31 cellular contexts compared by ENCODE assay signal in genomic region chr11:130705670-130706421, GRCh38.
DNase-seq lines count a peak whose midpoint lies in the region; ATAC-seq and TF ChIP-seq lines count a peak whose summit lies in the region.
"Had no signal": no experiment of that assay in that cellular context is flagged by ENCODE, and none has a peak within 500 bp of the region (broad histone marks: within the 10 kb centered on the region; RNA-seq: fewer than 3 reads in every experiment).

No MANE protein-coding gene starts in this region.

- H3K9ac ChIP-seq in adipocyte (ENCODE audit: low read length) = no peak overlapping the region
- H3K9ac ChIP-seq: KMS-11 had no signal

- no peak overlapping the region for H3K4me3 Mint-ChIP-seq in MCF 10A (ENCODE audit: unreplicated experiment)
- H3K4me3 Mint-ChIP-seq: activated naive CD4-positive, alpha-beta T cell treated with anti-CD3 and anti-CD28 coated beads, Interleukin-2, amount 10 ng/mL, durations not matched to agents 7 days and 5 days; activated T-helper 1 cell treated with anti-CD3 and anti-CD28 coated beads, Interleukin-12 subunit alpha, Interleukin-12 subunit beta, Interleukin-2, Interleukin-4 antibody, amounts not matched to agents 30 ng/mL and 10 ng/mL and 1 ng/mL, durations not matched to agents 14 hours and 24 hours and 36 hours; CD8-positive, alpha-beta T cell; effector memory CD8-positive, alpha-beta T cell; immature natural killer cell; naive thymus-derived CD4-positive, alpha-beta T cell; stimulated activated naive CD8-positive, alpha-beta T cell treated with anti-CD3 and anti-CD28 coated beads, Interleukin-15, Interleukin-2, amounts not matched to agents 100 ng/mL and 50 ng/mL, for 24 hours had no signal

- H3K27me3 ChIP-seq in adipocyte (replicated peaks; ENCODE audit: control insufficient read depth, insufficient read depth, low read length) (no peaks in the 10 kb centered on the region), lower lobe of right lung (ENCODE audit: low read depth) (no peaks in the 10 kb centered on the region), adrenal gland (no peaks in the 10 kb centered on the region)
- H3K27me3 ChIP-seq: breast epithelium, colonic mucosa, esophagus squamous epithelium had no signal

- BruUV-seq in MCF 10A (replicated peaks; lab: Mats Ljungman, UMichigan) = no TSS peak

- no peaks in the 10 kb centered on the region for H3K36me3 ChIP-seq in adipocyte (ENCODE audit: control insufficient read depth, insufficient read depth, low read length, severe bottlenecking)
- no peaks in the 10 kb centered on the region for H3K36me3 ChIP-seq in lower lobe of right lung
- no peaks in the 10 kb centered on the region for H3K36me3 ChIP-seq in adrenal gland (replicated peaks in 1 of 2)
- H3K36me3 ChIP-seq: breast epithelium, colonic mucosa, esophagus squamous epithelium, thoracic aorta had no signal

- ATAC-seq in lower lobe of right lung = peak; percentile 82 to 85
- ATAC-seq: activated CD4-positive, CD25-positive, alpha-beta regulatory T cell treated with anti-CD3 and anti-CD28 coated beads, Interleukin-2, amount 50 U/mL, for 24 hours; CD8-positive, alpha-beta T cell; effector memory CD8-positive, alpha-beta T cell; left lobe of liver; naive thymus-derived CD4-positive, alpha-beta T cell had no signal

- no peak for TF ChIP-seq POLR2A in adrenal gland (IDR thresholded peaks at IDR 0.05)

- DNase-seq in T47D (ENCODE audit: low read depth in 1 of 2, low spot score in 1 of 2) (peak; percentile 47 to 66), MCF 10A (ENCODE audit: unreplicated experiment) (no peak), adipocyte (ENCODE audit: low read depth) (peak; percentile 6), lower lobe of right lung (no peak), adrenal gland (no peak), NCI-H187 (lab: John Stamatoyannopoulos, UW) (no peak), NCI-H1694 (lab: John Stamatoyannopoulos, UW) (no peak), NCI-H748 treated with DMSO at 0.1 percent for 48 hours (lab: John Stamatoyannopoulos, UW) (no peak)
- DNase-seq: 8988T; activated CD4-positive, alpha-beta T cell treated with anti-CD3 and anti-CD28 coated beads, Interleukin-2, amount 50 U/mL, for 48 hours; activated CD8-positive, alpha-beta memory T cell treated with anti-CD3 and anti-CD28 coated beads, Interleukin-2, amount 50 U/mL, for 4 hours; activated naive CD4-positive, alpha-beta T cell treated with anti-CD3 and anti-CD28 coated beads, Interleukin-2, amount 10 ng/mL, durations not matched to agents 7 days and 5 days; amygdala; CD8-positive, alpha-beta T cell; colonic mucosa; effector memory CD8-positive, alpha-beta T cell; esophagus squamous epithelium; hippocampal formation; immature natural killer cell; naive thymus-derived CD4-positive, alpha-beta T cell; NCI-H2171 treated with DMSO at 0.1 percent for 48 hours; NCI-H69; T-helper 1 cell had no signal

- intact Hi-C loops in MCF 10A (cut with micrococcal nuclease) (no loop called here), lower lobe of right lung (cut with DNase I) (no loop called here), adrenal gland (cut with DNase I) (no loop called here)

- no peaks in the 10 kb centered on the region for H3K27me3 Mint-ChIP-seq in MCF 10A (ENCODE audit: insufficient read depth, unreplicated experiment)

- POLR2A ChIA-PET in MCF 10A (lab: Yijun Ruan, JAX) = no interaction called here

- no peaks in the 10 kb centered on the region for H3K36me3 Mint-ChIP-seq in MCF 10A (ENCODE audit: insufficient read depth, unreplicated experiment)
- H3K36me3 Mint-ChIP-seq: activated naive CD4-positive, alpha-beta T cell treated with anti-CD3 and anti-CD28 coated beads, Interleukin-2, amount 10 ng/mL, durations not matched to agents 7 days and 5 days; CD8-positive, alpha-beta T cell; immature natural killer cell; naive thymus-derived CD4-positive, alpha-beta T cell had no signal

- no peak for TF ChIP-seq CTCF in MCF 10A (IDR thresholded peaks at IDR 0.05; ENCODE audit: unreplicated experiment)
- TF ChIP-seq CTCF in lower lobe of right lung (IDR thresholded peaks at IDR 0.05) = no peak
- no peak for TF ChIP-seq CTCF in adrenal gland (IDR thresholded peaks at IDR 0.05)

- in situ Hi-C loops in T47D (cut with HindIII; ENCODE audit: low pct_unique_long_range_greater_than_20kb, low sequenced_read_pairs) = no loop called here

- no peaks in the 10 kb centered on the region for H3K9me3 Mint-ChIP-seq in MCF 10A (ENCODE audit: unreplicated experiment)
- H3K9me3 Mint-ChIP-seq: activated naive CD4-positive, alpha-beta T cell treated with anti-CD3 and anti-CD28 coated beads, Interleukin-2, amount 10 ng/mL, durations not matched to agents 7 days and 5 days; activated T-helper 1 cell treated with anti-CD3 and anti-CD28 coated beads, Interleukin-12 subunit alpha, Interleukin-12 subunit beta, Interleukin-2, Interleukin-4 antibody, amounts not matched to agents 30 ng/mL and 10 ng/mL and 1 ng/mL, durations not matched to agents 14 hours and 24 hours and 36 hours; CD8-positive, alpha-beta T cell; effector memory CD8-positive, alpha-beta T cell; immature natural killer cell; stimulated activated naive CD8-positive, alpha-beta T cell treated with anti-CD3 and anti-CD28 coated beads, Interleukin-15, Interleukin-2, amounts not matched to agents 100 ng/mL and 50 ng/mL, for 24 hours had no signal

- H3K27ac Mint-ChIP-seq in MCF 10A (ENCODE audit: low read depth, unreplicated experiment) = no peak overlapping the region
- H3K27ac Mint-ChIP-seq: activated naive CD4-positive, alpha-beta T cell treated with anti-CD3 and anti-CD28 coated beads, Interleukin-2, amount 10 ng/mL, durations not matched to agents 7 days and 5 days; activated T-helper 1 cell treated with anti-CD3 and anti-CD28 coated beads, Interleukin-12 subunit alpha, Interleukin-12 subunit beta, Interleukin-2, Interleukin-4 antibody, amounts not matched to agents 30 ng/mL and 10 ng/mL and 1 ng/mL, durations not matched to agents 14 hours and 24 hours and 36 hours; CD8-positive, alpha-beta T cell; effector memory CD8-positive, alpha-beta T cell; immature natural killer cell; naive thymus-derived CD4-positive, alpha-beta T cell; stimulated activated naive CD8-positive, alpha-beta T cell treated with anti-CD3 and anti-CD28 coated beads, Interleukin-15, Interleukin-2, amounts not matched to agents 100 ng/mL and 50 ng/mL, for 24 hours had no signal

- H3K27ac ChIP-seq in lower lobe of right lung (no peak overlapping the region), adrenal gland (no peak overlapping the region)
- H3K27ac ChIP-seq: colonic mucosa, KMS-11, RWPE1, thoracic aorta had no signal

- no peaks in the 10 kb centered on the region for H3K4me1 Mint-ChIP-seq in MCF 10A (ENCODE audit: insufficient read depth, unreplicated experiment)
- H3K4me1 Mint-ChIP-seq: activated naive CD4-positive, alpha-beta T cell treated with anti-CD3 and anti-CD28 coated beads, Interleukin-2, amount 10 ng/mL, durations not matched to agents 7 days and 5 days; immature natural killer cell; naive thymus-derived CD4-positive, alpha-beta T cell had no signal

- CTCF ChIA-PET in MCF 10A (lab: Yijun Ruan, JAX) = interaction anchor here (0.7 kb wide), 1 partner anchor 157 kb away, joined by 4 read pairs; no protein-coding TSS in a partner anchor

- H3K4me1 ChIP-seq in adipocyte (ENCODE audit: control insufficient read depth, insufficient read depth, low read length) (peaks cover 6% of the 10 kb centered on the region), lower lobe of right lung (no peaks in the 10 kb centered on the region), adrenal gland (replicated peaks in 1 of 2) (no peaks in the 10 kb centered on the region)
- H3K4me1 ChIP-seq: breast epithelium, colonic mucosa, esophagus squamous epithelium had no signal

- WGBS in adrenal gland, 4 donors = 62 to 71% (median 62%) methylated on average over 5 of the region's 5 CpGs

- peaks cover 3% of the 10 kb centered on the region for H3K9me3 ChIP-seq in adipocyte (ENCODE audit: control insufficient read depth, low read length)
- no peaks in the 10 kb centered on the region for H3K9me3 ChIP-seq in lower lobe of right lung
- no peaks in the 10 kb centered on the region for H3K9me3 ChIP-seq in adrenal gland (replicated peaks in 1 of 3)
- H3K9me3 ChIP-seq: breast epithelium, colonic mucosa, esophagus squamous epithelium, thoracic aorta had no signal

- H3K4me3 ChIP-seq in adipocyte (ENCODE audit: low read length) (no peak overlapping the region), lower lobe of right lung (no peak overlapping the region), adrenal gland (no peak overlapping the region)
- H3K4me3 ChIP-seq: breast epithelium, colonic mucosa, esophagus squamous epithelium, thoracic aorta had no signal

Comparison
In these comparisons a context has a peak if more than half of its experiments do, and no peak if none do; other contexts are left out.
1. DNase-seq: peak in T47D (2 of 2) and adipocyte (single experiment); none in MCF 10A (single experiment), lower lobe of right lung (single experiment), adrenal gland (0 of 7), NCI-H187 (0 of 2), NCI-H1694 (single experiment) and NCI-H748 treated with DMSO at 0.1 percent for 48 hours (single experiment).